ENCODE assay signal across 29 cellular contexts in the genomic region with DNA sequence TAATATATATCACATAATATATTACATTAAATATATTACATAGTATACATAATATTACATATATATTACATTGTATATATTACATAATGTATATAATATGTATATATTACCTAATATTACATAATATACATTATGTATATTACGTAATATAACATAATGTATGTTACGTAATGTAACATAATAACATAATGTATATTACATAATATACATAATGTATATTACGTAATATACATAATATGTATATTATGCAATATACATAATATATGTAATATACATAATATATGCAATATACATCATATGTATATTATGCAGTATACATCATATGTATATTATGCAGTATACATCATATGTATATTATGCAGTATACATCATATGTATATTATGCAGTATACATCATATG.
"Had no signal": no experiment of that assay in that cellular context is flagged by ENCODE, and none has a peak within 500 bp of the region (broad histone marks: within the 10 kb centered on the region; RNA-seq: fewer than 3 reads in every experiment).

No MANE protein-coding gene starts in this region.

- H3K9me3 ChIP-seq: ascending aorta, breast epithelium, colonic mucosa, esophagus squamous epithelium, gastroesophageal sphincter had no signal

- H3K4me1 ChIP-seq: ascending aorta, breast epithelium, colonic mucosa, esophagus squamous epithelium, gastroesophageal sphincter had no signal

- H3K36me3 ChIP-seq: ascending aorta, breast epithelium, cardiac muscle cell, colonic mucosa, esophagus squamous epithelium, gastroesophageal sphincter had no signal

- H3K4me3 ChIP-seq: ascending aorta, breast epithelium, cardiac muscle cell, colonic mucosa, esophagus squamous epithelium, gastroesophageal sphincter had no signal

- DNase-seq: activated CD4-positive, alpha-beta memory T cell treated with anti-CD3 and anti-CD28 coated beads, Interleukin-2, amount 10 ng/mL, durations not matched to agents 7 days and 5 days; activated CD4-positive, alpha-beta T cell treated with anti-CD3 and anti-CD28 coated beads for 1 hour; activated CD4-positive, alpha-beta T cell treated with anti-CD3 and anti-CD28 coated beads for 4 hours; activated CD4-positive, alpha-beta T cell treated with anti-CD3 and anti-CD28 coated beads, Interleukin-2, amount 10 ng/mL, durations not matched to agents 7 days and 5 days; activated CD4-positive, alpha-beta T cell treated with anti-CD3 and anti-CD28 coated beads, Interleukin-2, amount 50 U/mL, for 4 hours; activated CD8-positive, alpha-beta memory T cell treated with anti-CD3 and anti-CD28 coated beads, Interleukin-2, amount 50 U/mL, for 48 hours; activated gamma-delta T cell; activated naive CD4-positive, alpha-beta T cell; activated naive CD4-positive, alpha-beta T cell treated with anti-CD3 and anti-CD28 coated beads, Interleukin-2, amount 10 ng/mL, durations not matched to agents 7 days and 5 days; activated naive CD8-positive, alpha-beta T cell treated with anti-CD3 and anti-CD28 coated beads, Interleukin-2, amount 10 ng/mL, durations not matched to agents 7 days and 5 days; activated T-cell treated with anti-CD3 and anti-CD28 coated beads for 4 hours; activated T-cell treated with anti-CD3 and anti-CD28 coated beads, Interleukin-2, amount 50 U/mL, for 24 hours; activated T-cell treated with anti-CD3 and anti-CD28 coated beads, Interleukin-2, amount 50 U/mL, for 72 hours; central memory CD4-positive, alpha-beta T cell; cerebellar nuclear complex; colonic mucosa; effector CD8-positive, alpha-beta T cell; esophagus squamous epithelium; foreskin melanocyte; head of caudate nucleus; hippocampal formation had no signal

- ATAC-seq: activated naive CD4-positive, alpha-beta T cell treated with anti-CD3 and anti-CD28 coated beads, Interleukin-2, amount 50 U/mL, for 72 hours; activated T-cell treated with anti-CD3 and anti-CD28 coated beads, Interleukin-2, amount 50 U/mL, for 72 hours; gastroesophageal sphincter; WTC11 had no signal

- H3K27ac ChIP-seq: ascending aorta, breast epithelium, cardiac muscle cell, colonic mucosa, epithelial cell of prostate, esophagus squamous epithelium, gastroesophageal sphincter, VCaP had no signal
